Comparison of ENCODE assay signal across 8 cellular contexts in genomic region chr4:42654606-42655005, GRCh38. TPM values are rescaled to one million over a fixed set of nuclear protein-coding genes. Genes with fewer than 3 reads are reported as not detected.
A peak's percentile ranks its signal among the peaks of the same experiment; 100 is the strongest.
DNase-seq lines count a peak whose midpoint lies in the region; ATAC-seq and TF ChIP-seq lines count a peak whose summit lies in the region.

No MANE protein-coding gene starts in this region.

- H3K79me2 ChIP-seq in SU-DHL-6 (ENCODE audit: insufficient read depth, low read length) (peaks cover 48% of the 10 kb centered on the region), H9 (ENCODE audit: insufficient read depth, low read length) (no peaks in the 10 kb centered on the region)

- intact Hi-C loops in spleen (cut with DNase I; ENCODE audit: low total_unique reads): no loop called here

- H3K4me3 Mint-ChIP-seq in activated T-cell treated with anti-CD3 and anti-CD28 coated beads, Interleukin-2, amount 50 U/mL, for 24 hours: peak overlapping the region; percentile 94
- H3K4me3 Mint-ChIP-seq in H9: peak overlapping the region in 1 of 2 experiments; percentile 96; a peak in 1 of 5 replicates

- H2BK12ac ChIP-seq in H9 (ENCODE audit: insufficient read length, low read depth, low read length): no peak overlapping the region

- peak overlapping the region; percentile 86 for H3K4me3 ChIP-seq in SU-DHL-6 (ENCODE audit: insufficient read depth, low read length, poor library complexity, severe bottlenecking)
- H3K4me3 ChIP-seq in fibroblast of mammary gland (ENCODE audit: control insufficient read depth, low read depth, low read length): no peak overlapping the region
- H3K4me3 ChIP-seq in spleen: peak overlapping the region in 1 of 8 donors; percentile 96

- peak; percentile 38 for DNase-seq in activated T-cell treated with anti-CD3 and anti-CD28 coated beads, Interleukin-2, amount 50 U/mL, for 24 hours
- no peak for DNase-seq in activated T-cell treated with anti-CD3 and anti-CD28 coated beads for 4 hours
- DNase-seq in fibroblast of mammary gland (ENCODE audit: low read depth): peak; percentile 92
- DNase-seq in spleen: no peak
- DNase-seq in H9: no peak
- no peak for DNase-seq in NCI-H146 treated with DMSO at 0.1 percent for 48 hours (lab: John Stamatoyannopoulos, UW; ENCODE audit: unreplicated experiment)

- H4K20me1 ChIP-seq in SU-DHL-6 (ENCODE audit: low read depth, low read length) (no peaks in the 10 kb centered on the region), H9 (ENCODE audit: control insufficient read depth, insufficient read depth, insufficient read length) (no peaks in the 10 kb centered on the region)

- H2BK15ac ChIP-seq in H9 (ENCODE audit: low read depth, low read length): no peak overlapping the region

- H3K9me3 ChIP-seq in SU-DHL-6 (ENCODE audit: insufficient read depth, low read length): no peaks in the 10 kb centered on the region; the same call in 1 of the 2 replicates
- peaks cover 0 to 12% (median 0%) of the 10 kb centered on the region in 8 donors for H3K9me3 ChIP-seq in spleen
- no peaks in the 10 kb centered on the region for H3K9me3 ChIP-seq in H9 (ENCODE audit: control insufficient read depth, low read depth, low read length)

- H4K91ac ChIP-seq in H9 (ENCODE audit: insufficient read length, low read depth, low read length): no peak overlapping the region

- H3F3A ChIP-seq in SU-DHL-6 (ENCODE audit: insufficient read depth): no peaks in the 10 kb centered on the region

- H3K9me3 Mint-ChIP-seq in activated T-cell treated with anti-CD3 and anti-CD28 coated beads, Interleukin-2, amount 50 U/mL, for 24 hours: peaks cover 22% of the 10 kb centered on the region
- peaks cover 5 to 20% of the 10 kb centered on the region in 2 experiments; a peak in 4 of 5 replicates for H3K9me3 Mint-ChIP-seq in H9

- H3K79me1 ChIP-seq in H9 (ENCODE audit: insufficient read depth, low read depth, low read length, poor library complexity, severe bottlenecking): no peaks in the 10 kb centered on the region

- TF ChIP-seq CTCF in SU-DHL-6 (IDR thresholded peaks at IDR 0.05; ENCODE audit: insufficient read depth, low read length, poor library complexity, severe bottlenecking) (no peak), fibroblast of mammary gland (conservative IDR thresholded peaks at IDR 0.05; ENCODE audit: control insufficient read depth, insufficient read depth, low read depth, low read length) (peak; percentile 21), spleen (IDR thresholded peaks at IDR 0.05 in 8 of 11, conservative IDR thresholded peaks at IDR 0.05 in 3 of 11) (no peak), H9 (conservative IDR thresholded peaks at IDR 0.05) (no peak)

- H2AFZ ChIP-seq in SU-DHL-6 (ENCODE audit: low read depth, low read length, severe bottlenecking) (no peak overlapping the region), H9 (ENCODE audit: low read length) (no peak overlapping the region)

- no peak overlapping the region for H3K56ac ChIP-seq in H9 (ENCODE audit: insufficient read length, low read depth, low read length)

- peak overlapping the region; percentile 70; the same call in 1 of the 2 replicates for H3K9ac ChIP-seq in SU-DHL-6 (ENCODE audit: low read length)
- no peak overlapping the region for H3K9ac ChIP-seq in H9 (ENCODE audit: extremely low read depth, insufficient read length, low read length)

- H2BK120ac ChIP-seq in H9 (ENCODE audit: low read depth, low read length, poor library complexity, severe bottlenecking): no peak overlapping the region

- no peak overlapping the region for H3K27ac ChIP-seq in SU-DHL-6 (ENCODE audit: low read depth, low read length)
- peak overlapping the region in 7 of 8 donors; percentile 18 to 96 (median 91) for H3K27ac ChIP-seq in spleen
- no peak overlapping the region for H3K27ac ChIP-seq in H9 (ENCODE audit: insufficient read length, low read depth, low read length)

- TF ChIP-seq POLR2A in spleen (IDR thresholded peaks at IDR 0.05): no peak

- H3K27me3 ChIP-seq in SU-DHL-6 (ENCODE audit: low read length) (no peaks in the 10 kb centered on the region), spleen (replicated peaks in 1 of 7) (no peaks in the 10 kb centered on the region), H9 (ENCODE audit: insufficient read depth, low read length) (no peaks in the 10 kb centered on the region)

- peaks cover 10% of the 10 kb centered on the region for H3K23me2 ChIP-seq in H9 (ENCODE audit: insufficient read length, low read depth, low read length, poor library complexity, severe bottlenecking)

- no peak overlapping the region for H3T11ph ChIP-seq in H9 (ENCODE audit: low read length)

- peaks cover 61% of the 10 kb centered on the region for H3K36me3 Mint-ChIP-seq in activated T-cell treated with anti-CD3 and anti-CD28 coated beads, Interleukin-2, amount 50 U/mL, for 24 hours (ENCODE audit: low read depth)
- peaks cover 2 to 26% (median 22%) of the 10 kb centered on the region in 3 experiments for H3K36me3 Mint-ChIP-seq in H9 (ENCODE audit: insufficient read depth in 1 of 3, low read depth in 3 of 3)

- no peak overlapping the region for H3K14ac ChIP-seq in H9 (ENCODE audit: insufficient read depth, low read length)

- peaks cover 75% of the 10 kb centered on the region for H3K4me1 Mint-ChIP-seq in activated T-cell treated with anti-CD3 and anti-CD28 coated beads, Interleukin-2, amount 50 U/mL, for 24 hours (ENCODE audit: low read depth)
- peaks cover 25 to 41% of the 10 kb centered on the region in 2 experiments for H3K4me1 Mint-ChIP-seq in H9

- no peak overlapping the region for H2AK5ac ChIP-seq in H9 (ENCODE audit: insufficient read length, low read length)

- H3K27me3 Mint-ChIP-seq in activated T-cell treated with anti-CD3 and anti-CD28 coated beads, Interleukin-2, amount 50 U/mL, for 24 hours: no peaks in the 10 kb centered on the region
- H3K27me3 Mint-ChIP-seq in H9 (ENCODE audit: low read depth): peaks cover 17% of the 10 kb centered on the region

- peak overlapping the region; percentile 95 for H3K27ac Mint-ChIP-seq in activated T-cell treated with anti-CD3 and anti-CD28 coated beads, Interleukin-2, amount 50 U/mL, for 24 hours
- H3K27ac Mint-ChIP-seq in H9: no peak overlapping the region; a peak in 1 of 7 replicates

- 28 to 61% (median 58%) methylated on average over 1 of the region's 1 CpG for WGBS in spleen, 5 donors
- WGBS in H9 (ENCODE audit: extremely low coverage, insufficient read length, low lambda C conversion rate): no CpG with 5 or more reads among the region's 1 CpG

- no peak overlapping the region for H3K18ac ChIP-seq in H9 (ENCODE audit: insufficient read length, low read depth, low read length)

- H2BK20ac ChIP-seq in H9 (ENCODE audit: low read depth, low read length, poor library complexity, severe bottlenecking): no peak overlapping the region

- H3K36me3 ChIP-seq in SU-DHL-6 (ENCODE audit: low read length) (no peaks in the 10 kb centered on the region), spleen (no peaks in the 10 kb centered on the region)

- H3K9me2 ChIP-seq in SU-DHL-6 (replicated peaks; ENCODE audit: insufficient read depth, low read length): no peaks in the 10 kb centered on the region

- no peak overlapping the region for H3K4ac ChIP-seq in H9 (ENCODE audit: low read depth, low read length)

- peak; percentile 13 for ATAC-seq in HG02884 (IDR thresholded peaks at IDR 0.05; ENCODE audit: unreplicated experiment)

- no peak overlapping the region for H3K23ac ChIP-seq in H9 (ENCODE audit: insufficient read length, low read depth, low read length)

- H3K4me1 ChIP-seq in spleen: peaks cover 30 to 46% (median 36%) of the 10 kb centered on the region in 6 donors
- H3K4me1 ChIP-seq in H9 (ENCODE audit: insufficient read depth, low read length): no peaks in the 10 kb centered on the region

- H2BK5ac ChIP-seq in H9 (ENCODE audit: insufficient read length, low read length): no peak overlapping the region

- H3K4me2 ChIP-seq in SU-DHL-6 (ENCODE audit: low read depth, low read length, poor library complexity, severe bottlenecking) (peak overlapping the region; percentile 77), H9 (ENCODE audit: insufficient read depth, insufficient read length, low read length) (no peak overlapping the region)

- no peak overlapping the region for H4K8ac ChIP-seq in H9 (replicated peaks; ENCODE audit: insufficient read length, low read depth, low read length)

- H4K5ac ChIP-seq in H9 (ENCODE audit: insufficient read length, low read depth, low read length): no peak overlapping the region

RNA-seq across cellular contexts. Expression of gene ATP8A1, which starts 2.3 kb away (rescaled TPM):
- total RNA-seq in spleen: 10 to 100 TPM; 40.6 to 87.0 (median 49.4) TPM
- polyA plus RNA-seq in spleen: 10 to 100 TPM; 14.4 to 19.1 (median 16.1) TPM
- 5.1 and 5.7 TPM in 2 replicates for total RNA-seq in H9 (2021)

Comparison
In these comparisons a context has a peak if more than half of its experiments do, and no peak if none do; other contexts are left out.
1. DNase-seq: peak in activated T-cell treated with anti-CD3 and anti-CD28 coated beads, Interleukin-2, amount 50 U/mL, for 24 hours (single experiment) and fibroblast of mammary gland (single experiment); none in activated T-cell treated with anti-CD3 and anti-CD28 coated beads for 4 hours (single experiment), spleen (single experiment), H9 (single experiment) and NCI-H146 treated with DMSO at 0.1 percent for 48 hours (single experiment).
2. H3K27ac ChIP-seq: peak in spleen (7 of 8); none in SU-DHL-6 (single experiment) and H9 (single experiment).